17 cellular contexts compared by ENCODE assay signal in the genomic region with DNA sequence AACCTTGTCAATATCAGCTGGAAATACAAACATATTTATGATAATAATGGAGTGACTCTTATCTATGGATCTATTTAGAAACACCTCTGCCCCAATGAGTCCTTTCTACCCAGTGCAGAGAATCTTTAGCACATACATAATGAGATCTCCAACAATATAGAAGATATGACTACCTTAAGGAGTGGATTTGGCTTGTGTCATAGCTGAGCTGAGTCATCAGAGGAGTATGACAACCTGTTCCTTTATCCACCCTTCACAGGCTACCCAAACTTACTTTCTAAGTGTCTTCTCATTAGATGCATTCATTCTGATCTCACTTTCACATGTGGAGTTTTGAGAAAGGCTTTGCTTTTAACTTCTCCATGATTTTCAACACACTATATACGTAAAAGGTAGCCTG.
"Had no signal": no experiment of that assay in that cellular context is flagged by ENCODE, and none has a peak within 500 bp of the region (broad histone marks: within the 10 kb centered on the region; RNA-seq: fewer than 3 reads in every experiment).

No MANE protein-coding gene starts in this region.

- H3K27ac ChIP-seq: coronary artery, esophagus squamous epithelium, psoas muscle, right lobe of liver, tibial artery, upper lobe of left lung, uterus had no signal

- H3K4me1 ChIP-seq: esophagus squamous epithelium, psoas muscle, right lobe of liver, tibial artery, upper lobe of left lung, uterus had no signal

- H3K4me3 ChIP-seq: coronary artery, esophagus squamous epithelium, lung, psoas muscle, right lobe of liver, tibial artery, upper lobe of left lung, uterus had no signal

- H3K27me3 ChIP-seq: esophagus squamous epithelium, right lobe of liver, tibial artery, upper lobe of left lung, uterus had no signal

- H3K9me3 ChIP-seq: esophagus squamous epithelium, psoas muscle, right lobe of liver, tibial artery, upper lobe of left lung, uterus had no signal

- H3K36me3 ChIP-seq: esophagus squamous epithelium, right lobe of liver, tibial artery, upper lobe of left lung, uterus had no signal

- DNase-seq: effector CD4-positive, alpha-beta T cell; esophagus squamous epithelium; foreskin fibroblast; immature natural killer cell; left colon; left ventricle myocardium superior; mesendoderm; naive B cell; psoas muscle; retina; right lobe of liver; stimulated activated CD4-positive, alpha-beta T cell treated with anti-CD3 and anti-CD28 coated beads, Interleukin-4, amount 100 ng/mL, for 24 hours; tibial artery; upper lobe of left lung; uterus had no signal
